ENCODE assay signal across 1 cellular context in genomic region chr5:81234299-81234698, GRCh38.
TF ChIP-seq lines count a peak whose summit lies in the region.

No MANE protein-coding gene starts in this region.

TF ChIP-seq in HepG2, 621 proteins besides CTCF, POLR2A, EP300 and RAD21:
- TF ChIP-seq ZNF101 (CRISPR knock-in tag; IDR thresholded peaks at IDR 0.05; ENCODE audit: borderline replicate concordance, low read depth) (no peak), ZNF687 (CRISPR knock-in tag; IDR thresholded peaks at IDR 0.05) (peak; percentile 51)
